8 cellular contexts compared by ENCODE assay signal in genomic region chr17:60678118-60678444, GRCh38. TPM values are rescaled to one million over a fixed set of nuclear protein-coding genes. Genes with fewer than 3 reads are reported as not detected.
DNase-seq lines count a peak whose midpoint lies in the region; ATAC-seq and TF ChIP-seq lines count a peak whose summit lies in the region.

No MANE protein-coding gene starts in this region.

- peak overlapping the region; percentile 41 for H3K18ac ChIP-seq in H9 (ENCODE audit: insufficient read length, low read depth, low read length)

- no peaks in the 10 kb centered on the region for H3K79me2 ChIP-seq in H9 (ENCODE audit: insufficient read depth, low read length)

- H3K36me3 Mint-ChIP-seq in H9 (ENCODE audit: insufficient read depth in 1 of 3, low read depth in 3 of 3) (no peaks in the 10 kb centered on the region), T-helper 17 cell (ENCODE audit: low read depth) (no peaks in the 10 kb centered on the region)

- H3K4me1 ChIP-seq in H9 (ENCODE audit: insufficient read depth, low read length) = no peaks in the 10 kb centered on the region
- H3K4me1 ChIP-seq in foreskin keratinocyte = peaks cover 9% of the 10 kb centered on the region

- H3K4me1 Mint-ChIP-seq in H9 (peaks cover 9 to 13% of the 10 kb centered on the region in 2 experiments), T-helper 17 cell (peaks cover 15% of the 10 kb centered on the region)

- no peak overlapping the region for H2BK120ac ChIP-seq in H9 (ENCODE audit: low read depth, low read length, poor library complexity, severe bottlenecking)

- H4K20me1 ChIP-seq in H9 (ENCODE audit: control insufficient read depth, insufficient read depth, insufficient read length) = no peaks in the 10 kb centered on the region

- peaks cover 0 to 1% of the 10 kb centered on the region in 2 experiments; a peak in 2 of 5 replicates for H3K9me3 Mint-ChIP-seq in H9

- no peak overlapping the region for H2BK20ac ChIP-seq in H9 (ENCODE audit: low read depth, low read length, poor library complexity, severe bottlenecking)

- no peaks in the 10 kb centered on the region for H3K9me3 ChIP-seq in H9 (ENCODE audit: control insufficient read depth, low read depth, low read length)
- H3K9me3 ChIP-seq in T-helper 17 cell (ENCODE audit: control insufficient read depth, low read length, poor library complexity, severe bottlenecking) = no peaks in the 10 kb centered on the region

- H3K4ac ChIP-seq in H9 (ENCODE audit: low read depth, low read length) = no peak overlapping the region

- no peak overlapping the region for H4K8ac ChIP-seq in H9 (replicated peaks; ENCODE audit: insufficient read length, low read depth, low read length)

- H2BK15ac ChIP-seq in H9 (ENCODE audit: low read depth, low read length) = no peak overlapping the region

- peak overlapping the region; percentile 62 to 90 (median 74) for H3K4me3 ChIP-seq in skin epidermis

- peak overlapping the region; percentile 86; the same call in 1 of the 2 replicates for H3K14ac ChIP-seq in H9 (ENCODE audit: insufficient read depth, low read length)

- H3K23ac ChIP-seq in H9 (ENCODE audit: insufficient read length, low read depth, low read length) = no peak overlapping the region

- H3K27me3 Mint-ChIP-seq in H9 (ENCODE audit: low read depth) (no peaks in the 10 kb centered on the region), T-helper 17 cell (no peaks in the 10 kb centered on the region)

- no peak for TF ChIP-seq CTCF in H9 (conservative IDR thresholded peaks at IDR 0.05)
- TF ChIP-seq CTCF in foreskin keratinocyte (conservative IDR thresholded peaks at IDR 0.05) = no peak

- no peaks in the 10 kb centered on the region for H3K79me1 ChIP-seq in H9 (ENCODE audit: insufficient read depth, low read depth, low read length, poor library complexity, severe bottlenecking)

- H3K9ac ChIP-seq in H9 (ENCODE audit: extremely low read depth, insufficient read length, low read length) = peak overlapping the region; percentile 86

- H3T11ph ChIP-seq in H9 (ENCODE audit: low read length) = no peak overlapping the region

- ATAC-seq in T-helper 17 cell (no peak), foreskin keratinocyte (peak; percentile 1)

- H3K56ac ChIP-seq in H9 (ENCODE audit: insufficient read length, low read depth, low read length) = no peak overlapping the region

- H4K91ac ChIP-seq in H9 (ENCODE audit: insufficient read length, low read depth, low read length) = no peak overlapping the region

- H2AK5ac ChIP-seq in H9 (ENCODE audit: insufficient read length, low read length) = no peak overlapping the region

- peak overlapping the region; percentile 58 for H2AFZ ChIP-seq in H9 (ENCODE audit: low read length)

- H3K27me3 ChIP-seq in H9 (ENCODE audit: insufficient read depth, low read length) (no peaks in the 10 kb centered on the region), foreskin keratinocyte (no peaks in the 10 kb centered on the region)

- WGBS in H9 (ENCODE audit: extremely low coverage, insufficient read length, low lambda C conversion rate) = no CpG with 5 or more reads among the region's 6 CpGs

- H3K23me2 ChIP-seq in H9 (ENCODE audit: insufficient read length, low read depth, low read length, poor library complexity, severe bottlenecking) = peaks cover 9% of the 10 kb centered on the region

- H3K27ac ChIP-seq in H9 (ENCODE audit: insufficient read length, low read depth, low read length) = no peak overlapping the region
- H3K27ac ChIP-seq in foreskin keratinocyte = peak overlapping the region; percentile 35
- peak overlapping the region in 20 of 21 experiments; percentile 31 to 90 (median 78) for H3K27ac ChIP-seq in skin epidermis

- DNase-seq in H9 (no peak), T-helper 17 cell (no peak), foreskin keratinocyte (no peak), NCI-H146 treated with DMSO at 0.1 percent for 48 hours (lab: John Stamatoyannopoulos, UW; ENCODE audit: unreplicated experiment) (no peak), Ammon's horn (ENCODE audit: low spot score) (no peak), D341Med (ENCODE audit: low spot score) (no peak)
- DNase-seq in effector CD8-positive, alpha-beta T cell (lab: John Stamatoyannopoulos, UW) = no peak

- H3K4me3 Mint-ChIP-seq in H9 (peak overlapping the region; percentile 95 to 99), T-helper 17 cell (peak overlapping the region; percentile 99)

- H3K27ac Mint-ChIP-seq in H9 (peak overlapping the region; percentile 45 to 99 (median 91)), T-helper 17 cell (peak overlapping the region; percentile 95)

- no peak overlapping the region for H2BK5ac ChIP-seq in H9 (ENCODE audit: insufficient read length, low read length)

- H4K5ac ChIP-seq in H9 (ENCODE audit: insufficient read length, low read depth, low read length) = no peak overlapping the region

- H3K4me2 ChIP-seq in H9 (ENCODE audit: insufficient read depth, insufficient read length, low read length) = peak overlapping the region; percentile 85

- no peak overlapping the region for H2BK12ac ChIP-seq in H9 (ENCODE audit: insufficient read length, low read depth, low read length)

RNA-seq across cellular contexts. Expression of gene BCAS3, which starts 0.4 kb away (rescaled TPM):
- total RNA-seq in H9 (2021) (21.4 and 22.4 TPM in 2 replicates), T-helper 17 cell (10 to 100 TPM; 39.0 to 50.0 TPM), foreskin keratinocyte (8.3 and 8.4 TPM in 2 replicates)
- polyA plus RNA-seq in foreskin keratinocyte = 4.4 and 5.0 TPM in 2 replicates
